13 cellular contexts compared by ENCODE assay signal in genomic region chr18:58565021-58565420, GRCh38.
A peak's percentile ranks its signal among the peaks of the same experiment; 100 is the strongest.
DNase-seq lines count a peak whose midpoint lies in the region; ATAC-seq and TF ChIP-seq lines count a peak whose summit lies in the region.
"Had no signal": no experiment of that assay in that cellular context is flagged by ENCODE, and none has a peak within 500 bp of the region (broad histone marks: within the 10 kb centered on the region; RNA-seq: fewer than 3 reads in every experiment).

No MANE protein-coding gene starts in this region.

- in situ Hi-C loops in GM13976 (cut with MboI; ENCODE audit: low sequenced_read_pairs, unreplicated experiment) = no loop called here

- intact Hi-C loops in activated CD4-positive, alpha-beta memory T cell treated with anti-CD3 and anti-CD28 coated beads for 36 hours (cut with micrococcal nuclease) = no loop called here

- ATAC-seq in GM21723 (IDR thresholded peaks at IDR 0.05; ENCODE audit: unreplicated experiment) = peak; percentile 52
- ATAC-seq in HG03521 (IDR thresholded peaks at IDR 0.05; ENCODE audit: unreplicated experiment) = peak; percentile 47
- ATAC-seq in HG02840 (IDR thresholded peaks at IDR 0.05; ENCODE audit: low FRiP score, unreplicated experiment) = no peak

- DNase-seq in GM13976 (ENCODE audit: low spot score) = peak; percentile 66
- peak; percentile 43 for DNase-seq in kidney tubule cell (ENCODE audit: low spot score)
- DNase-seq in NCI-H2227 treated with DMSO at 0.1 percent for 48 hours (lab: John Stamatoyannopoulos, UW) = no peak
- DNase-seq in activated CD4-positive, alpha-beta memory T cell treated with anti-CD3 and anti-CD28 coated beads for 36 hours = no peak
- DNase-seq in AG08396 (ENCODE audit: low spot score) = no peak
- DNase-seq: activated T-cell treated with anti-CD3 and anti-CD28 coated beads for 4 hours; CD4-positive, alpha-beta T cell; NCI-H526 treated with DMSO at 0.1 percent for 48 hours had no signal

- no peaks in the 10 kb centered on the region for H3K27me3 Mint-ChIP-seq in activated CD4-positive, alpha-beta memory T cell treated with anti-CD3 and anti-CD28 coated beads for 36 hours
- H3K27me3 Mint-ChIP-seq: CD4-positive, alpha-beta T cell; stimulated activated naive CD8-positive, alpha-beta T cell treated with anti-CD3 and anti-CD28 coated beads, Interleukin-15, Interleukin-2, amounts not matched to agents 100 ng/mL and 50 ng/mL, for 24 hours had no signal

- H3K36me3 Mint-ChIP-seq in activated CD4-positive, alpha-beta memory T cell treated with anti-CD3 and anti-CD28 coated beads for 36 hours = no peaks in the 10 kb centered on the region

- POLR2A ChIA-PET in activated CD4-positive, alpha-beta memory T cell treated with anti-CD3 and anti-CD28 coated beads for 36 hours (lab: Charles Lee) = no interaction called here

- CTCF ChIA-PET in activated CD4-positive, alpha-beta memory T cell treated with anti-CD3 and anti-CD28 coated beads for 36 hours (lab: Charles Lee) = no interaction called here

- H3K4me1 Mint-ChIP-seq in activated CD4-positive, alpha-beta memory T cell treated with anti-CD3 and anti-CD28 coated beads for 36 hours (ENCODE audit: low read depth) = peaks cover 23% of the 10 kb centered on the region

- no peak overlapping the region for H3K4me3 Mint-ChIP-seq in activated CD4-positive, alpha-beta memory T cell treated with anti-CD3 and anti-CD28 coated beads for 36 hours
- H3K4me3 Mint-ChIP-seq: CD4-positive, alpha-beta T cell; stimulated activated naive CD8-positive, alpha-beta T cell treated with anti-CD3 and anti-CD28 coated beads, Interleukin-15, Interleukin-2, amounts not matched to agents 100 ng/mL and 50 ng/mL, for 24 hours; T-helper 2 cell treated with Interferon-gamma antibody and Interleukin-4, amounts not matched to agents 5 μg/mL and 100 μg/mL, for 36 hours had no signal

- peaks cover 4% of the 10 kb centered on the region for H3K9me3 Mint-ChIP-seq in activated CD4-positive, alpha-beta memory T cell treated with anti-CD3 and anti-CD28 coated beads for 36 hours
- H3K9me3 Mint-ChIP-seq: CD4-positive, alpha-beta T cell had no signal

- no peak overlapping the region for H3K27ac Mint-ChIP-seq in activated CD4-positive, alpha-beta memory T cell treated with anti-CD3 and anti-CD28 coated beads for 36 hours
- H3K27ac Mint-ChIP-seq: CD4-positive, alpha-beta T cell; stimulated activated naive CD8-positive, alpha-beta T cell treated with anti-CD3 and anti-CD28 coated beads, Interleukin-15, Interleukin-2, amounts not matched to agents 100 ng/mL and 50 ng/mL, for 24 hours; T-helper 2 cell treated with Interferon-gamma antibody and Interleukin-4, amounts not matched to agents 5 μg/mL and 100 μg/mL, for 36 hours had no signal

- no peak for TF ChIP-seq CTCF in GM13976 (IDR thresholded peaks at IDR 0.05; ENCODE audit: borderline replicate concordance, control extremely low read depth, extremely low read depth, insufficient read depth, missing control alignments)

Comparison
In these comparisons a context has a peak if more than half of its experiments do, and no peak if none do; other contexts are left out.
1. DNase-seq: peak in GM13976 (single experiment) and kidney tubule cell (single experiment); none in NCI-H2227 treated with DMSO at 0.1 percent for 48 hours (single experiment), activated CD4-positive, alpha-beta memory T cell treated with anti-CD3 and anti-CD28 coated beads for 36 hours (single experiment) and AG08396 (single experiment).